In genomic region chr4:6665320-6665654, GRCh38 we compare ENCODE assay signal across 12 cellular contexts. TPM values are rescaled to one million over a fixed set of nuclear protein-coding genes. Genes with fewer than 3 reads are reported as not detected.
DNase-seq lines count a peak whose midpoint lies in the region; ATAC-seq, FAIRE-seq and TF ChIP-seq lines count a peak whose summit lies in the region.
"Had no signal": no experiment of that assay in that cellular context is flagged by ENCODE, and none has a peak within 500 bp of the region (broad histone marks: within the 10 kb centered on the region; RNA-seq: fewer than 3 reads in every experiment).

No MANE protein-coding gene starts in this region.

- no peaks in the 10 kb centered on the region for H3K79me2 ChIP-seq in GM12878 (ENCODE audit: control insufficient read depth, insufficient read depth, low read length)

- WGBS in GM12878 (ENCODE audit: insufficient coverage, insufficient replicate concordance, low lambda C conversion rate, missing lambda C conversion rate): 98% methylated on average over 9 of the region's 9 CpGs

- no peak for TF ChIP-seq EP300 in GM12878 (IDR thresholded peaks at IDR 0.05; ENCODE audit: borderline replicate concordance in 1 of 2, control insufficient read depth in 1 of 2, low read depth in 2 of 2, low read length in 2 of 2)

- TF ChIP-seq RAD21 in GM12878 (IDR thresholded peaks at IDR 0.05; ENCODE audit: insufficient read depth, low read depth, low read length): no peak

- H3K4me2 ChIP-seq in GM12878 (ENCODE audit: control insufficient read depth, insufficient read depth): no peak overlapping the region

- TF ChIP-seq POLR2A in GM12878 (IDR thresholded peaks at IDR 0.05; ENCODE audit: low read depth, low read length): no peak

- H3K4me1 ChIP-seq in HEK293 (ENCODE audit: control insufficient read depth, insufficient read depth, low read length) (no peaks in the 10 kb centered on the region), GM12878 (ENCODE audit: control insufficient read depth, insufficient read depth, low read length) (no peaks in the 10 kb centered on the region)
- H3K4me1 ChIP-seq: HAP-1 had no signal

- SMC1A ChIA-PET in GM12878 (lab: Charles Lee; ENCODE audit: uncharacterized antibody, unreplicated experiment): no interaction called here

- no peak for TF ChIP-seq CTCF in HEK293 (tag by site-specific recombination; IDR thresholded peaks at IDR 0.05)
- no peak for TF ChIP-seq CTCF in GM12878 (IDR thresholded peaks at IDR 0.05 in 2 of 3, conservative IDR thresholded peaks at IDR 0.05 in 1 of 3; ENCODE audit: control insufficient read depth in 2 of 3, extremely low read depth in 1 of 3, insufficient read depth in 1 of 3, low read depth in 3 of 3, low read length in 3 of 3)

- no peak for DNase-seq in GM12878 (ENCODE audit: low read depth, low spot score)
- DNase-seq in left colon: no peak
- DNase-seq in NCI-H226: no peak
- DNase-seq: GF-D8 had no signal

- RAD21 ChIA-PET in GM12878 (lab: Charles Lee; ENCODE audit: unreplicated experiment): no interaction called here

- CTCF ChIA-PET in HEK293 (lab: Yijun Ruan, JAX): no interaction called here
- CTCF ChIA-PET in GM12878 (lab: Yijun Ruan, JAX): no interaction called here

- H3K9me3 ChIP-seq in HEK293 (ENCODE audit: control insufficient read depth, insufficient read depth, low read depth, low read length): no peaks in the 10 kb centered on the region
- H3K9me3 ChIP-seq in GM12878 (replicated peaks; ENCODE audit: control insufficient read depth, insufficient read depth, low read length): no peaks in the 10 kb centered on the region; the same call in 2 of the 3 replicates
- H3K9me3 ChIP-seq: HAP-1 had no signal

- no peaks in the 10 kb centered on the region for H4K20me1 ChIP-seq in GM12878 (ENCODE audit: control insufficient read depth, insufficient read depth)
- H4K20me1 ChIP-seq: BLaER1 treated with 17β-estradiol and CSF1 and Interleukin-3, amounts not matched to agents 10 nM and 100 nM had no signal

- H3K36me3 ChIP-seq in HEK293 (ENCODE audit: control insufficient read depth in 2 of 2, insufficient read depth in 1 of 2, low read length in 2 of 2): no peaks in the 10 kb centered on the region
- no peaks in the 10 kb centered on the region for H3K36me3 ChIP-seq in GM12878 (ENCODE audit: control insufficient read depth in 2 of 2, insufficient read depth in 2 of 2, low read length in 1 of 2)
- H3K36me3 ChIP-seq: HAP-1 had no signal

- no TSS peak for BruUV-seq in GM12878 (replicated peaks; lab: Mats Ljungman, UMichigan)

- POLR2A ChIA-PET in HEK293 (lab: Yijun Ruan, JAX) (no interaction called here), GM12878 (lab: Charles Lee) (no interaction called here)

- peaks cover 9 to 11% of the 10 kb centered on the region in 2 experiments for H3K27me3 ChIP-seq in GM12878 (replicated peaks in 1 of 2; ENCODE audit: control insufficient read depth in 2 of 2, insufficient read depth in 2 of 2, low read length in 1 of 2)

- ATAC-seq in GM12878 (no peak), left colon (peak; percentile 4), GM21381 (IDR thresholded peaks at IDR 0.05; ENCODE audit: unreplicated experiment) (no peak), GM18870 (IDR thresholded peaks at IDR 0.05; ENCODE audit: unreplicated experiment) (no peak)

- H3K27ac ChIP-seq in HEK293 (ENCODE audit: extremely low read depth, low read depth, low read length) (no peak overlapping the region), GM12878 (ENCODE audit: control insufficient read depth, insufficient read depth) (no peak overlapping the region)
- H3K27ac ChIP-seq: BLaER1 treated with 17β-estradiol and CSF1 and Interleukin-3, amounts not matched to agents 10 nM and 100 nM; GM23248 had no signal

- H3K4me3 ChIP-seq in HEK293 (ENCODE audit: low read depth, low read length): no peak overlapping the region
- H3K4me3 ChIP-seq in GM12878: no peak overlapping the region
- H3K4me3 ChIP-seq: BLaER1 treated with 17β-estradiol and CSF1 and Interleukin-3, amounts not matched to agents 10 nM and 100 nM; HAP-1 had no signal

- no peak overlapping the region for H3K9ac ChIP-seq in GM12878 (ENCODE audit: control insufficient read depth, insufficient read depth, low read length)
- H3K9ac ChIP-seq: BLaER1 treated with 17β-estradiol and CSF1 and Interleukin-3, amounts not matched to agents 10 nM and 100 nM; GM23248 had no signal

- in situ Hi-C loops in GM12878 (cut with MboI): no loop called here

- FAIRE-seq in GM12878 (lab: Jason Lieb, UNC): no peak

- intact Hi-C loops in GM12878 (cut with micrococcal nuclease; ENCODE audit: unreplicated experiment): no loop called here
- intact Hi-C loops in left colon (cut with DNase I, micrococcal nuclease): no loop called here

- H2AFZ ChIP-seq in GM12878 (ENCODE audit: control insufficient read depth, low read depth, low read length): no peak overlapping the region
- H2AFZ ChIP-seq: GM23248 had no signal

RNA-seq across cellular contexts. Expression of gene MRFAP1, which starts 24.8 kb away (rescaled TPM):
- 11.5 and 11.9 TPM in 2 replicates for total RNA-seq in GM12878 (2013; cell fraction: nucleolus; rRNA removed)
- total RNA-seq in GM12878 (2014; rRNA removed) (48.5 and 50.6 TPM in 2 replicates), GM12878 (2014; rRNA removed; fragmentation: Illumina TruSeq; extraction: Trizol) (54.8 and 56.9 TPM in 2 replicates), GM12878 (2021) (105 TPM in 2 replicates), left colon (100 to 1,000 TPM; 168 to 169 TPM)
- 76.4 TPM for polyA plus RNA-seq in GM12878 (2011; ENCODE audit: low read depth)
- polyA plus RNA-seq in GM12878 (2011; rRNA removed) (97.5 and 99.4 TPM in 2 replicates), GM12878 (2014; fragmentation: Illumina TruSeq; extraction: Trizol) (69.3 and 70.2 TPM in 2 replicates), GM12878 (2014; fragmentation: Nextera tagmentation; extraction: Ambion mirVana) (10 to 100 TPM; 18.7 to 38.0 TPM), GM12878 (2014; rRNA removed) (103 and 105 TPM in 2 replicates), GM12878 (2016; fragmentation: Nextera tagmentation; extraction: Ambion mirVana) (10 to 100 TPM; 92.3 to 92.8 TPM)
- polyA plus RNA-seq in GM12878 (2011; cell fraction: cytosol; rRNA removed): 61.4 and 95.3 TPM in 2 replicates
- 50.2 and 76.3 TPM in 2 replicates for polyA plus RNA-seq in GM12878 (2011; cell fraction: nucleus; rRNA removed)
- 107 and 111 TPM in 2 replicates for polyA plus RNA-seq in GM12878 (2012)
- 19.4 and 21.8 TPM in 2 replicates for polyA minus RNA-seq in GM12878 (2011; rRNA and poly(A)+ RNA removed)
- 9.2 and 14.2 TPM in 2 replicates for polyA minus RNA-seq in GM12878 (2011; cell fraction: cytosol; rRNA and poly(A)+ RNA removed)
- 12.5 and 17.5 TPM in 2 replicates for polyA minus RNA-seq in GM12878 (2011; cell fraction: nucleus; rRNA and poly(A)+ RNA removed)

RNA-seq across cellular contexts. Expression of gene S100P, which starts 28.4 kb away (rescaled TPM):
- total RNA-seq in GM12878 (2013; cell fraction: nucleolus; rRNA removed): not detected in 2 replicates
- not detected in 2 replicates for total RNA-seq in GM12878 (2014; rRNA removed)
- total RNA-seq in GM12878 (2014; rRNA removed; fragmentation: Illumina TruSeq; extraction: Trizol): not detected in 2 replicates
- total RNA-seq in GM12878 (2021): 0.37 and 0.90 TPM in 2 replicates
- polyA plus RNA-seq in GM12878 (2011; ENCODE audit: low read depth): not detected
- not detected in 2 replicates for polyA plus RNA-seq in GM12878 (2011; rRNA removed)
- not detected in 2 replicates for polyA plus RNA-seq in GM12878 (2011; cell fraction: cytosol; rRNA removed)
- polyA plus RNA-seq in GM12878 (2011; cell fraction: nucleus; rRNA removed): not detected in 2 replicates
- polyA plus RNA-seq in GM12878 (2012): not detected in 2 replicates
- polyA plus RNA-seq in GM12878 (2014; fragmentation: Illumina TruSeq; extraction: Trizol): not detected in 2 replicates
- not detected for polyA plus RNA-seq in GM12878 (2014; fragmentation: Nextera tagmentation; extraction: Ambion mirVana)
- polyA plus RNA-seq in GM12878 (2014; rRNA removed): not detected in 2 replicates
- not detected for polyA plus RNA-seq in GM12878 (2016; fragmentation: Nextera tagmentation; extraction: Ambion mirVana)
- not detected in 2 replicates for polyA minus RNA-seq in GM12878 (2011; rRNA and poly(A)+ RNA removed)
- polyA minus RNA-seq in GM12878 (2011; cell fraction: cytosol; rRNA and poly(A)+ RNA removed): 14.4 and 27.8 TPM in 2 replicates
- polyA minus RNA-seq in GM12878 (2011; cell fraction: nucleus; rRNA and poly(A)+ RNA removed): 3.7 and 12.0 TPM in 2 replicates
- total RNA-seq in left colon: 100 to 1,000 TPM; 136 to 390 TPM
- total RNA-seq: A172; CD4-positive, CD25-positive, alpha-beta regulatory T cell; GM23248 had no signal

RNA-seq across cellular contexts. Expression of gene MRFAP1L1, which starts 44.4 kb away (rescaled TPM):
- total RNA-seq in GM12878 (2013; cell fraction: nucleolus; rRNA removed): 29.8 and 30.0 TPM in 2 replicates
- total RNA-seq in GM12878 (2014; rRNA removed): 41.3 and 52.4 TPM in 2 replicates
- 61.3 and 65.8 TPM in 2 replicates for total RNA-seq in GM12878 (2014; rRNA removed; fragmentation: Illumina TruSeq; extraction: Trizol)
- total RNA-seq in GM12878 (2021): 44.0 and 44.2 TPM in 2 replicates
- 27.4 TPM for polyA plus RNA-seq in GM12878 (2011; ENCODE audit: low read depth)
- polyA plus RNA-seq in GM12878 (2011; rRNA removed): 85.1 and 117 TPM in 2 replicates
- polyA plus RNA-seq in GM12878 (2011; cell fraction: cytosol; rRNA removed): 29.5 and 33.3 TPM in 2 replicates
- 43.6 and 56.6 TPM in 2 replicates for polyA plus RNA-seq in GM12878 (2011; cell fraction: nucleus; rRNA removed)
- 36.0 and 41.9 TPM in 2 replicates for polyA plus RNA-seq in GM12878 (2012)
- 61.1 and 67.8 TPM in 2 replicates for polyA plus RNA-seq in GM12878 (2014; fragmentation: Illumina TruSeq; extraction: Trizol)
- 10 to 100 TPM; 30.6 to 34.5 TPM for polyA plus RNA-seq in GM12878 (2014; fragmentation: Nextera tagmentation; extraction: Ambion mirVana)
- 51.3 and 58.7 TPM in 2 replicates for polyA plus RNA-seq in GM12878 (2014; rRNA removed)
- polyA plus RNA-seq in GM12878 (2016; fragmentation: Nextera tagmentation; extraction: Ambion mirVana): 10 to 100 TPM; 52.2 to 53.6 TPM
- polyA minus RNA-seq in GM12878 (2011; rRNA and poly(A)+ RNA removed): 20.3 and 23.2 TPM in 2 replicates
- 9.1 and 12.2 TPM in 2 replicates for polyA minus RNA-seq in GM12878 (2011; cell fraction: cytosol; rRNA and poly(A)+ RNA removed)
- 15.6 and 21.7 TPM in 2 replicates for polyA minus RNA-seq in GM12878 (2011; cell fraction: nucleus; rRNA and poly(A)+ RNA removed)
- total RNA-seq in left colon: 10 to 100 TPM; 27.1 to 33.7 TPM

RNA-seq across cellular contexts. Expression of gene BLOC1S4, which starts 50.7 kb away (rescaled TPM):
- total RNA-seq in GM12878 (2013; cell fraction: nucleolus; rRNA removed): 5.3 and 5.7 TPM in 2 replicates
- 19.9 and 23.8 TPM in 2 replicates for total RNA-seq in GM12878 (2014; rRNA removed)
- total RNA-seq in GM12878 (2014; rRNA removed; fragmentation: Illumina TruSeq; extraction: Trizol): 5.8 and 6.9 TPM in 2 replicates
- total RNA-seq in GM12878 (2021): 18.0 and 20.4 TPM in 2 replicates
- polyA plus RNA-seq in GM12878 (2011; ENCODE audit: low read depth): 5.2 TPM
- polyA plus RNA-seq in GM12878 (2011; rRNA removed): 9.8 and 11.5 TPM in 2 replicates
- polyA plus RNA-seq in GM12878 (2011; cell fraction: cytosol; rRNA removed): 11.7 and 17.3 TPM in 2 replicates
- 12.7 and 15.0 TPM in 2 replicates for polyA plus RNA-seq in GM12878 (2011; cell fraction: nucleus; rRNA removed)
- 11.9 and 12.5 TPM in 2 replicates for polyA plus RNA-seq in GM12878 (2012)
- polyA plus RNA-seq in GM12878 (2014; fragmentation: Illumina TruSeq; extraction: Trizol): 4.2 and 7.5 TPM in 2 replicates
- 1 to 10 TPM; 2.7 to 6.3 TPM for polyA plus RNA-seq in GM12878 (2014; fragmentation: Nextera tagmentation; extraction: Ambion mirVana)
- polyA plus RNA-seq in GM12878 (2014; rRNA removed): 20.8 and 21.2 TPM in 2 replicates
- polyA plus RNA-seq in GM12878 (2016; fragmentation: Nextera tagmentation; extraction: Ambion mirVana): 10 to 100 TPM in 1 of 2 experiments, 1 to 10 TPM in 1; 3.0 to 21.1 TPM
- polyA minus RNA-seq in GM12878 (2011; rRNA and poly(A)+ RNA removed): 4.9 and 8.0 TPM in 2 replicates
- polyA minus RNA-seq in GM12878 (2011; cell fraction: cytosol; rRNA and poly(A)+ RNA removed): 4.1 and 5.5 TPM in 2 replicates
- polyA minus RNA-seq in GM12878 (2011; cell fraction: nucleus; rRNA and poly(A)+ RNA removed): 6.3 and 14.2 TPM in 2 replicates
- 10 to 100 TPM; 13.3 to 15.0 TPM for total RNA-seq in left colon

Comparison
In these comparisons a context has a peak if more than half of its experiments do, and no peak if none do; other contexts are left out.
1. RNA of gene S100P, which starts 28.4 kb away (total RNA-seq): 136 to 390 TPM in left colon; 0.37 to 0.90 TPM in GM12878; every median in the first group is over 10 times any median in the second.
2. Of the 9 proteins assayed by ChIP-seq in both HEK293 and GM12878: peak only in HEK293: none; only in GM12878: PBX3; in both: none; in neither: 8.